ENCODE assay signal across 13 cellular contexts in the genomic region with DNA sequence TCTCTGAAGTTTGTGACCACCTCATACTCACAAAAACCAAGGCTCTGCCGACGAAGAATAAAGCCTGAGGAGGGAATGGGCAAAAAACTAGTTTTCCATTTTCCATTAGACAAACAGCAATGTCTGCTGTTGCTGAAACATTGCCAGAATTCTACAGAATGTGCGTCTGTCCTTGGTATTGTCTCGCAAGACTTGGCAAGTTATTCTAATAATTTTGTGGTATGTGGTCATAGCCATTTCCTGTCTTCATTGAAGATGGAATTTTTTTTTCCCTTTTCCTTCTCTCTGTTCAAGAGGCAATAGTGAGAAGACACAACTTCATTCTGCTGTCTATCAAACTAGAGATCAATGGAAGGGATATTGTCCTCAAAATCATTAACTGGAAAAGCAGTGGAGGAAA.
DNase-seq lines count a peak whose midpoint lies in the region; ATAC-seq, FAIRE-seq and TF ChIP-seq lines count a peak whose summit lies in the region.
"Had no signal": no experiment of that assay in that cellular context is flagged by ENCODE, and none has a peak within 500 bp of the region (broad histone marks: within the 10 kb centered on the region; RNA-seq: fewer than 3 reads in every experiment).

No MANE protein-coding gene starts in this region.

- no peak overlapping the region for H3K27ac ChIP-seq in gastroesophageal sphincter
- H3K27ac ChIP-seq: transverse colon had no signal

- peaks cover 0 to 10% (median 0%) of the 10 kb centered on the region in 3 donors for H3K4me1 ChIP-seq in gastroesophageal sphincter

- TF ChIP-seq CTCF in cardiac fibroblast (IDR thresholded peaks at IDR 0.05; ENCODE audit: low read depth, low read length) (no peak), gastroesophageal sphincter (IDR thresholded peaks at IDR 0.05) (no peak)

- WGBS in gastroesophageal sphincter (ENCODE audit: low coverage in 1 of 2), 2 donors = 67 to 79% methylated on average over 4 of the region's 4 CpGs

- ATAC-seq in HG02981 (IDR thresholded peaks at IDR 0.05; ENCODE audit: unreplicated experiment) (no peak), gastroesophageal sphincter (no peak)
- ATAC-seq: stimulated activated memory B cell treated with anti-CD40 and anti-IgM and Interleukin-4, amounts not matched to agents 10 μg/mL and 1 μg/mL and 100 μg/mL, for 72 hours had no signal

- TF ChIP-seq POLR2A in GM12892 (IDR thresholded peaks at IDR 0.05; ENCODE audit: low read depth, low read length) (no peak), gastroesophageal sphincter (IDR thresholded peaks at IDR 0.05) (no peak)

- no peak for FAIRE-seq in GM12892 (lab: Jason Lieb, UNC)
- FAIRE-seq: H1 had no signal

- DNase-seq in COLO829 (ENCODE audit: low spot score) (peak; percentile 40), LHCN-M2 (ENCODE audit: low read depth) (peak; percentile 59), cardiac fibroblast (ENCODE audit: low read depth in 2 of 2) (peak; percentile 91 to 93), kidney tubule cell (ENCODE audit: low spot score) (peak; percentile 86), T1000 (lab: John Stamatoyannopoulos, UW) (no peak), GM12892 (ENCODE audit: insufficient read length) (no peak)
- DNase-seq: DMS79, immature natural killer cell, transverse colon had no signal

- H3K36me3 ChIP-seq in gastroesophageal sphincter = no peaks in the 10 kb centered on the region
- H3K36me3 ChIP-seq: transverse colon had no signal

- no peaks in the 10 kb centered on the region for H3K9me3 ChIP-seq in gastroesophageal sphincter
- H3K9me3 ChIP-seq: transverse colon had no signal

- no peaks in the 10 kb centered on the region for H3K27me3 ChIP-seq in gastroesophageal sphincter
- H3K27me3 ChIP-seq: transverse colon had no signal

- H3K4me3 ChIP-seq in cardiac fibroblast (replicated peaks in 1 of 2; ENCODE audit: low read depth in 2 of 2, low read length in 2 of 2) = no peak overlapping the region
- no peak overlapping the region for H3K4me3 ChIP-seq in gastroesophageal sphincter
- H3K4me3 ChIP-seq: transverse colon had no signal

- TF ChIP-seq EP300 in gastroesophageal sphincter (IDR thresholded peaks at IDR 0.05) = no peak

Comparison
In these comparisons a context has a peak if more than half of its experiments do, and no peak if none do; other contexts are left out.
1. DNase-seq: peak in COLO829 (single experiment), LHCN-M2 (single experiment), cardiac fibroblast (2 of 2) and kidney tubule cell (single experiment); none in T1000 (single experiment) and GM12892 (single experiment).